8 cellular contexts compared by ENCODE assay signal in genomic region chr12:78864483-78865296, GRCh38. TPM values are rescaled to one million over a fixed set of nuclear protein-coding genes. Genes with fewer than 3 reads are reported as not detected.
A peak's percentile ranks its signal among the peaks of the same experiment; 100 is the strongest.
DNase-seq lines count a peak whose midpoint lies in the region; ATAC-seq and TF ChIP-seq lines count a peak whose summit lies in the region.

Gene SYT1, plus strand, starts transcription at chr12:78864774.

- H3K4me1 Mint-ChIP-seq in Caco-2 (ENCODE audit: low read depth, unreplicated experiment): peaks cover 11% of the 10 kb centered on the region

- TF ChIP-seq POLR2A in prostate gland (IDR thresholded peaks at IDR 0.05): no peak

- H3K9me3 ChIP-seq in Caco-2 (no peaks in the 10 kb centered on the region), prostate gland (no peaks in the 10 kb centered on the region)

- H3K4me1 ChIP-seq in Caco-2 (peaks cover 8% of the 10 kb centered on the region), prostate gland (replicated peaks) (no peaks in the 10 kb centered on the region)

- peak within 1 kb of the TSS; percentile 84 for H3K4me3 Mint-ChIP-seq in Caco-2 (ENCODE audit: unreplicated experiment)

- TF ChIP-seq CTCF in Caco-2 (IDR thresholded peaks at IDR 0.05; ENCODE audit: insufficient read depth in 1 of 2, low read depth in 1 of 2, low read length in 1 of 2, severe bottlenecking in 1 of 2, unreplicated experiment in 1 of 2) (no peak), prostate gland (IDR thresholded peaks at IDR 0.05) (no peak)

- no peaks in the 10 kb centered on the region for H3K36me3 Mint-ChIP-seq in Caco-2 (ENCODE audit: insufficient read depth, unreplicated experiment)

- POLR2A ChIA-PET in Caco-2 (lab: Charles Lee): no interaction called here

- ATAC-seq in GM21825 (IDR thresholded peaks at IDR 0.05; ENCODE audit: unreplicated experiment) (peak; percentile 26), left ventricle myocardium superior (peak; percentile 41), GM18861 (IDR thresholded peaks at IDR 0.05; ENCODE audit: unreplicated experiment) (no peak), GM21423 (IDR thresholded peaks at IDR 0.05; ENCODE audit: unreplicated experiment) (no peak)

- no peaks in the 10 kb centered on the region for H3K9me3 Mint-ChIP-seq in Caco-2 (ENCODE audit: unreplicated experiment)

- H3K27ac Mint-ChIP-seq in Caco-2 (ENCODE audit: unreplicated experiment): no peak within 1 kb of the TSS

- peak within 1 kb of the TSS; percentile 29 for H3K4me3 ChIP-seq in Caco-2 (ENCODE audit: low read depth, low read length)
- H3K4me3 ChIP-seq in prostate gland: peak within 1 kb of the TSS; percentile 33 to 47

- intact Hi-C loops in Caco-2 (cut with micrococcal nuclease; ENCODE audit: unreplicated experiment): no loop called here
- intact Hi-C loops in left ventricle myocardium superior (cut with micrococcal nuclease): no loop called here
- intact Hi-C loops in prostate gland (cut with DNase I): no loop called here

- H3K36me3 ChIP-seq in Caco-2 (ENCODE audit: control insufficient read depth, insufficient read depth, low read length) (no peaks in the 10 kb centered on the region), prostate gland (no peaks in the 10 kb centered on the region)

- H3K27me3 ChIP-seq in Caco-2 (replicated peaks; ENCODE audit: control insufficient read depth, insufficient read depth, low read length): no peaks in the 10 kb centered on the region
- H3K27me3 ChIP-seq in prostate gland (replicated peaks; ENCODE audit: insufficient read depth): no peaks in the 10 kb centered on the region

- peak within 1 kb of the TSS; percentile 79 for H3K27ac ChIP-seq in angular gyrus (ENCODE audit: low read depth, low read length)
- H3K27ac ChIP-seq in prostate gland: peak within 1 kb of the TSS; percentile 38 to 48

- DNase-seq in Caco-2: peak; percentile 48 to 71
- peak; percentile 92 for DNase-seq in NCI-H1694 (lab: John Stamatoyannopoulos, UW)
- peak; percentile 33 for DNase-seq in left ventricle myocardium superior
- DNase-seq in prostate gland (ENCODE audit: low spot score): peak; percentile 26

- CTCF ChIA-PET in Caco-2 (lab: Charles Lee): no interaction called here

- H3K27me3 Mint-ChIP-seq in Caco-2 (ENCODE audit: insufficient read depth, unreplicated experiment): peaks cover 15% of the 10 kb centered on the region

- BruUV-seq in Caco-2 (replicated peaks; lab: Mats Ljungman, UMichigan): no TSS peak

- WGBS in prostate gland: 2% methylated on average over 44 of the region's 45 CpGs

RNA-seq across cellular contexts. Expression of gene SYT1, which starts in this region (rescaled TPM):
- 0.39 and 1.2 TPM in 2 replicates for total RNA-seq in Caco-2 (2022)
- total RNA-seq in left ventricle myocardium superior: 0.17 TPM
- total RNA-seq in prostate gland: 10 to 100 TPM in 1 of 2 donors, 1 to 10 TPM in 1; 6.1 to 11.5 TPM

Comparison
In these comparisons a context has a peak if more than half of its experiments do, and no peak if none do; other contexts are left out.
1. Peak in DNase-seq and ATAC-seq in left ventricle myocardium superior; RNA of the gene not detected or under 1 TPM.
2. DNase-seq: peak in every context shown above with its lines; median percentile 92 in NCI-H1694; 60 in Caco-2; 33 in left ventricle myocardium superior; 26 in prostate gland.